ENCODE assay signal across 8 cellular contexts in genomic region chr15:77496710-77497107, GRCh38.
DNase-seq lines count a peak whose midpoint lies in the region; ATAC-seq and TF ChIP-seq lines count a peak whose summit lies in the region.

No MANE protein-coding gene starts in this region.

- H3K27ac Mint-ChIP-seq in activated CD8-positive, alpha-beta T cell treated with anti-CD3 and anti-CD28 coated beads for 36 hours, result no peak overlapping the region

- H3K36me3 Mint-ChIP-seq in activated CD8-positive, alpha-beta T cell treated with anti-CD3 and anti-CD28 coated beads for 36 hours (ENCODE audit: low read depth), result no peaks in the 10 kb centered on the region

- peak; percentile 98 for ATAC-seq in HCT116
- ATAC-seq in activated CD8-positive, alpha-beta T cell treated with anti-CD3 and anti-CD28 coated beads for 36 hours, result peak; percentile 78
- no peak for ATAC-seq in GM18861 (IDR thresholded peaks at IDR 0.05; ENCODE audit: unreplicated experiment)

- no peaks in the 10 kb centered on the region for H3K9me3 ChIP-seq in HCT116 (ENCODE audit: control insufficient read depth in 1 of 2, insufficient read depth in 1 of 2, low read depth in 1 of 2, low read length in 2 of 2)
- no peaks in the 10 kb centered on the region for H3K9me3 ChIP-seq in effector memory CD4-positive, alpha-beta T cell (ENCODE audit: control insufficient read depth, low read length)

- H3K27ac ChIP-seq in HCT116 (ENCODE audit: low read depth, low read length), result no peak overlapping the region
- no peak overlapping the region for H3K27ac ChIP-seq in effector memory CD4-positive, alpha-beta T cell (ENCODE audit: insufficient read depth, low read length, poor library complexity, severe bottlenecking)

- peak in 10 of 14 donors; percentile 71 to 83 (median 74) for DNase-seq in C1 segment of cervical spinal cord (lab: John Stamatoyannopoulos, UW)
- DNase-seq in HCT116 (ENCODE audit: low read depth, low spot score), result peak; percentile 26
- peak; percentile 12 for DNase-seq in NCI-H82 treated with DMSO at 0.1 percent for 48 hours (lab: John Stamatoyannopoulos, UW; ENCODE audit: unreplicated experiment)
- DNase-seq in activated CD8-positive, alpha-beta T cell treated with anti-CD3 and anti-CD28 coated beads for 36 hours, result peak; percentile 84
- peak; percentile 31 to 41 (median 37) for DNase-seq in effector memory CD4-positive, alpha-beta T cell
- peak; percentile 79 for DNase-seq in midbrain (lab: John Stamatoyannopoulos, UW)
- peak; percentile 40 to 47 for DNase-seq in stimulated activated CD8-positive, alpha-beta memory T cell treated with anti-CD3 and anti-CD28 coated beads, Interleukin-15, amount 100 ng/mL, for 48 hours (ENCODE audit: low read depth in 2 of 2)

- no TSS peak for BruUV-seq in HCT116 (replicated peaks; lab: Mats Ljungman, UMichigan)

- peak; percentile 76 to 96 (median 92) for TF ChIP-seq CTCF in HCT116 (IDR thresholded peaks at IDR 0.05 in 2 of 3, conservative IDR thresholded peaks at IDR 0.05 in 1 of 3; ENCODE audit: borderline replicate concordance in 1 of 3, insufficient read depth in 1 of 3, low read depth in 2 of 3, low read length in 2 of 3)
- peak; percentile 93 for TF ChIP-seq CTCF in activated CD8-positive, alpha-beta T cell treated with anti-CD3 and anti-CD28 coated beads for 36 hours (IDR thresholded peaks at IDR 0.05)

- H2AFZ ChIP-seq in HCT116 (ENCODE audit: low read depth, low read length, poor library complexity, severe bottlenecking), result no peak overlapping the region

- H3K9ac ChIP-seq in HCT116 (ENCODE audit: low read length), result no peak overlapping the region

- no peaks in the 10 kb centered on the region for H3K9me3 Mint-ChIP-seq in activated CD8-positive, alpha-beta T cell treated with anti-CD3 and anti-CD28 coated beads for 36 hours

- no peak overlapping the region for H3K4me3 Mint-ChIP-seq in activated CD8-positive, alpha-beta T cell treated with anti-CD3 and anti-CD28 coated beads for 36 hours

- TF ChIP-seq POLR2A in HCT116 (IDR thresholded peaks at IDR 0.05; ENCODE audit: borderline replicate concordance, extremely low read depth, insufficient read depth, insufficient read length), result no peak

- H3K27me3 ChIP-seq in HCT116 (ENCODE audit: insufficient read depth, low read length), result no peaks in the 10 kb centered on the region
- no peaks in the 10 kb centered on the region for H3K27me3 ChIP-seq in effector memory CD4-positive, alpha-beta T cell (replicated peaks; ENCODE audit: control insufficient read depth, insufficient read depth, low read length, poor library complexity, severe bottlenecking)

- H3K4me2 ChIP-seq in HCT116 (ENCODE audit: low read length), result peak overlapping the region; percentile 26

- H3K9me2 ChIP-seq in HCT116 (ENCODE audit: insufficient read depth), result no peaks in the 10 kb centered on the region

- CTCF ChIA-PET in HCT116 (lab: Charles Lee), result interaction anchor here (0.7 to 4.4 kb wide), 19 partner anchors 9 to 549 kb away, joined by 3 to 44 read pairs (median 4); no protein-coding TSS in a partner anchor
- CTCF ChIA-PET in activated CD8-positive, alpha-beta T cell treated with anti-CD3 and anti-CD28 coated beads for 36 hours (lab: Charles Lee), result interaction anchor here (0.6 to 4.3 kb wide), 38 partner anchors 9 to 555 kb away, joined by 3 to 58 read pairs (median 4); no protein-coding TSS in a partner anchor

- RAD21 ChIA-PET in HCT116 (lab: Charles Lee; ENCODE audit: low non-redundant PET in 1 of 2, low total read pairs in 2 of 2, uncharacterized antibody in 2 of 2, unreplicated experiment in 2 of 2), result interaction anchor here (0.9 to 1.8 kb wide), 7 partner anchors 11 to 389 kb away, joined by 3 to 5 read pairs (median 4); no protein-coding TSS in a partner anchor

- H3K4me1 ChIP-seq in HCT116 (ENCODE audit: control insufficient read depth in 1 of 2, insufficient read depth in 2 of 2, low read length in 2 of 2), result peaks cover 0 to 6% of the 10 kb centered on the region in 2 experiments; a peak in 3 of 4 replicates
- H3K4me1 ChIP-seq in effector memory CD4-positive, alpha-beta T cell (ENCODE audit: control insufficient read depth, insufficient read depth, low read length, poor library complexity, severe bottlenecking), result no peaks in the 10 kb centered on the region

- H3K36me3 ChIP-seq in HCT116 (ENCODE audit: control insufficient read depth in 1 of 2, insufficient read depth in 2 of 2, low read length in 2 of 2), result no peaks in the 10 kb centered on the region
- H3K36me3 ChIP-seq in effector memory CD4-positive, alpha-beta T cell (ENCODE audit: control insufficient read depth, insufficient read depth, low read length), result no peaks in the 10 kb centered on the region

- no peaks in the 10 kb centered on the region for H3K79me2 ChIP-seq in HCT116 (ENCODE audit: insufficient read depth, low read length)

- H3K27me3 Mint-ChIP-seq in activated CD8-positive, alpha-beta T cell treated with anti-CD3 and anti-CD28 coated beads for 36 hours, result no peaks in the 10 kb centered on the region

- intact Hi-C loops in HCT116 (cut with micrococcal nuclease), result loop anchor here (1.0 to 10.0 kb wide), 5 partner anchors 310 to 552 kb away; no protein-coding TSS in a partner anchor
- intact Hi-C loops in activated CD8-positive, alpha-beta T cell treated with anti-CD3 and anti-CD28 coated beads for 36 hours (cut with micrococcal nuclease), result loop anchor here (2.0 to 5.0 kb wide), 2 partner anchors 310 to 379 kb away; no protein-coding TSS in a partner anchor

- POLR2A ChIA-PET in HCT116 (lab: Charles Lee), result no interaction called here
- POLR2A ChIA-PET in activated CD8-positive, alpha-beta T cell treated with anti-CD3 and anti-CD28 coated beads for 36 hours (lab: Charles Lee), result no interaction called here

- H3K4me1 Mint-ChIP-seq in activated CD8-positive, alpha-beta T cell treated with anti-CD3 and anti-CD28 coated beads for 36 hours (ENCODE audit: low read depth), result peaks cover 21% of the 10 kb centered on the region

- no peak overlapping the region for H3K4me3 ChIP-seq in HCT116 (replicated peaks in 1 of 2; ENCODE audit: low read depth in 1 of 2, low read length in 2 of 2)
- no peak overlapping the region for H3K4me3 ChIP-seq in effector memory CD4-positive, alpha-beta T cell (ENCODE audit: insufficient read depth, low read depth, low read length, poor library complexity, severe bottlenecking)

- TF ChIP-seq RAD21 in HCT116 (IDR thresholded peaks at IDR 0.05; ENCODE audit: low read depth), result peak; percentile 91

- no peaks in the 10 kb centered on the region for H4K20me1 ChIP-seq in HCT116 (ENCODE audit: insufficient read depth)

TF ChIP-seq in HCT116, 20 proteins besides CTCF, POLR2A, EP300 and RAD21:
- no peak for TF ChIP-seq EZH2phosphoT487 (IDR thresholded peaks at IDR 0.05; ENCODE audit: borderline replicate concordance)
- TF ChIP-seq JUND (IDR thresholded peaks at IDR 0.05), result no peak
- no peak for TF ChIP-seq SRF (IDR thresholded peaks at IDR 0.05; ENCODE audit: low read depth)
- no peak for TF ChIP-seq SIN3A (IDR thresholded peaks at IDR 0.05; ENCODE audit: low read depth)
- TF ChIP-seq CEBPB (IDR thresholded peaks at IDR 0.05; ENCODE audit: low read depth), result peak; percentile 89
- TF ChIP-seq ELF1 (IDR thresholded peaks at IDR 0.05; ENCODE audit: borderline replicate concordance, low read depth), result no peak
- no peak for TF ChIP-seq EZH2 (IDR thresholded peaks at IDR 0.05)
- no peak for TF ChIP-seq CBX3 (IDR thresholded peaks at IDR 0.05; ENCODE audit: low read depth)

Comparison
In these comparisons a context has a peak if more than half of its experiments do, and no peak if none do; other contexts are left out.
1. DNase-seq: peak in every context shown above with its lines; median percentile 84 in activated CD8-positive, alpha-beta T cell treated with anti-CD3 and anti-CD28 coated beads for 36 hours; 79 in midbrain; 74 in C1 segment of cervical spinal cord; 44 in stimulated activated CD8-positive, alpha-beta memory T cell treated with anti-CD3 and anti-CD28 coated beads, Interleukin-15, amount 100 ng/mL, for 48 hours; 37 in effector memory CD4-positive, alpha-beta T cell; 26 in HCT116; 12 in NCI-H82 treated with DMSO at 0.1 percent for 48 hours.